Comparison of ENCODE assay signal across 23 cellular contexts in the genomic region with DNA sequence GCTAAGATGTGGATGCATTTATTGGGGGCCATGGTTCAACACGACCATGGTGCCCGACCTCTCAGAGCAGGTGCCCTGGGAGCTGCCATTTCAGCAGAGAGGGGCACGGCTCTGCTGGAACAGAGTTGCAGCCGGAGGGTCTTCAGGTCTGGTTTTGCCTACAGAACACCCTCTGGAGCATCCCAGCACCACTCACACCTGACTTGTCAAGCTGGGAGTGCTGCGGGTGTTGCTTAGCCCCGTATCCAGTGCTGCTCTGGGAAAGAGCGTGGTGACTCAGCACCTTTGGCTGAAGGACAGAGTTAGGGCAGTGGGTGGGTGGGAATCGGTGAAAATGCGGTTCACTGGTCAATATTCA. TPM values are rescaled to one million over a fixed set of nuclear protein-coding genes. Genes with fewer than 3 reads are reported as not detected.
"Had no signal": no experiment of that assay in that cellular context is flagged by ENCODE, and none has a peak within 500 bp of the region (broad histone marks: within the 10 kb centered on the region; RNA-seq: fewer than 3 reads in every experiment).

No MANE protein-coding gene starts in this region.

- H3K9me3 Mint-ChIP-seq: activated naive CD8-positive, alpha-beta T cell treated with anti-CD3 and anti-CD28 coated beads, Interleukin-2, amount 10 ng/mL, durations not matched to agents 7 days and 5 days; central memory CD8-positive, alpha-beta T cell; T-helper 1 cell treated with Interleukin-12 subunit alpha and Interleukin-12 subunit beta and Interleukin-4 antibody, amounts not matched to agents 30 μg/mL and 1 μg/mL, for 36 hours; WTC11 had no signal

- H3K4me1 ChIP-seq: adrenal gland, Peyer's patch had no signal

- H3K27ac Mint-ChIP-seq: activated CD8-positive, alpha-beta T cell treated with anti-CD3 and anti-CD28 coated beads, Interleukin-2, amount 10 ng/mL, durations not matched to agents 7 days and 5 days; activated naive CD8-positive, alpha-beta T cell treated with anti-CD3 and anti-CD28 coated beads, Interleukin-2, amount 10 ng/mL, durations not matched to agents 7 days and 5 days; T-helper 1 cell treated with Interleukin-12 subunit alpha and Interleukin-12 subunit beta and Interleukin-4 antibody, amounts not matched to agents 30 μg/mL and 1 μg/mL, for 36 hours; WTC11 had no signal

- H3K36me3 ChIP-seq: adrenal gland, Peyer's patch had no signal

- DNase-seq: activated CD4-positive, alpha-beta T cell treated with anti-CD3 and anti-CD28 coated beads for 48 hours; activated CD4-positive, alpha-beta T cell treated with anti-CD3 and anti-CD28 coated beads, Interleukin-2, amount 50 U/mL, for 4 hours; activated CD4-positive, CD25-positive, alpha-beta regulatory T cell treated with anti-CD3 and anti-CD28 coated beads, Interleukin-2, amount 50 U/mL, for 72 hours; activated CD8-positive, alpha-beta memory T cell treated with anti-CD3 and anti-CD28 coated beads, Interleukin-2, amount 50 U/mL, for 48 hours; activated CD8-positive, alpha-beta T cell treated with anti-CD3 and anti-CD28 coated beads, Interleukin-2, amount 10 ng/mL, durations not matched to agents 7 days and 5 days; activated naive CD4-positive, alpha-beta T cell treated with anti-CD3 and anti-CD28 coated beads, Interleukin-2, amount 50 U/mL, for 16 hours; activated naive CD8-positive, alpha-beta T cell treated with anti-CD3 and anti-CD28 coated beads, Interleukin-2, amount 10 ng/mL, durations not matched to agents 7 days and 5 days; activated T-cell treated with anti-CD3 and anti-CD28 coated beads, Interleukin-2, amount 50 U/mL, for 1 hour; adrenal gland; anterior cingulate cortex; Kasumi-1; KBM-7; MM.1S; NCI-H1105; NCI-H1436; NCI-H1694 treated with DMSO at 0.1 percent for 48 hours; NCI-H2081; NCI-H510A treated with DMSO at 0.1 percent for 48 hours; SHP77 treated with DMSO at 0.1 percent for 48 hours had no signal

- H3K36me3 Mint-ChIP-seq: activated naive CD8-positive, alpha-beta T cell treated with anti-CD3 and anti-CD28 coated beads, Interleukin-2, amount 10 ng/mL, durations not matched to agents 7 days and 5 days; WTC11 had no signal

- H3K4me3 Mint-ChIP-seq: activated CD8-positive, alpha-beta T cell treated with anti-CD3 and anti-CD28 coated beads, Interleukin-2, amount 10 ng/mL, durations not matched to agents 7 days and 5 days; activated naive CD8-positive, alpha-beta T cell treated with anti-CD3 and anti-CD28 coated beads, Interleukin-2, amount 10 ng/mL, durations not matched to agents 7 days and 5 days; central memory CD8-positive, alpha-beta T cell; T-helper 1 cell treated with Interleukin-12 subunit alpha and Interleukin-12 subunit beta and Interleukin-4 antibody, amounts not matched to agents 30 μg/mL and 1 μg/mL, for 36 hours; WTC11 had no signal

- H3K27me3 ChIP-seq: adrenal gland, Peyer's patch had no signal

- H3K9me3 ChIP-seq: adrenal gland, Peyer's patch had no signal

- H3K4me3 ChIP-seq: adrenal gland, Peyer's patch had no signal

- H3K27ac ChIP-seq: adrenal gland, Peyer's patch had no signal

- H3K4me1 Mint-ChIP-seq: activated naive CD8-positive, alpha-beta T cell treated with anti-CD3 and anti-CD28 coated beads, Interleukin-2, amount 10 ng/mL, durations not matched to agents 7 days and 5 days; central memory CD8-positive, alpha-beta T cell had no signal

RNA-seq across cellular contexts. Expression of gene IRX4, which starts 36.5 kb away (rescaled TPM):
- total RNA-seq: activated CD8-positive, alpha-beta T cell treated with anti-CD3 and anti-CD28 coated beads, Interleukin-2, amount 10 ng/mL, durations not matched to agents 7 days and 5 days; activated naive CD8-positive, alpha-beta T cell treated with anti-CD3 and anti-CD28 coated beads, Interleukin-2, amount 10 ng/mL, durations not matched to agents 7 days and 5 days; adrenal gland; Peyer's patch had no signal
